Comparison of ENCODE assay signal across 21 cellular contexts in the genomic region with DNA sequence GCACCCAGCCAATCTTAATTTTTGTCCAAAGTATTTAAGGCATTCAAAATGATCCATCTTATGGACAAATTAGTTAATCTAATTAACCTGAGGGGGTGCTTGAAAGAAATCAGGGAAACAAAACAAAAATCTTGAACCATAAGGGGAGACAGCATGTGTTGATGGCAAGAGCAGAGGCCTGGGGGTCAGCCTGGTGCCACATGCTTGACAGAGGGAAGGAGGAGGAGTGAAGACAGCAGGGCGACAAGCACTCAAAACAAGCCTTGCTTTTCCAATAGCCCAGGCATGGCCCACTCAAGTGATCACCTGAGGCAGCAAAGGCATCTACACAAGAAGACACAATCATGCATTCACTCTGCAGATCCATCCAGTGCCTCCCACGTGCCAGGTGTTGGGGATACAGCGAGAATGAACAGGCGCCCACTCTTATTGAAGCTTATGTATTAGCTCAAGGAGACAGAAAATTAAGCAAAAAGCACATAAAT. TPM values are rescaled to one million over a fixed set of nuclear protein-coding genes. Genes with fewer than 3 reads are reported as not detected.
A peak's percentile ranks its signal among the peaks of the same experiment; 100 is the strongest.
DNase-seq lines count a peak whose midpoint lies in the region; ATAC-seq and TF ChIP-seq lines count a peak whose summit lies in the region.
"Had no signal": no experiment of that assay in that cellular context is flagged by ENCODE, and none has a peak within 500 bp of the region (broad histone marks: within the 10 kb centered on the region; RNA-seq: fewer than 3 reads in every experiment).

No MANE protein-coding gene starts in this region.

- H3K27ac ChIP-seq in esophagus (ENCODE audit: low read depth in 2 of 2, low read length in 1 of 2): peak overlapping the region; percentile 76 to 89
- H3K27ac ChIP-seq in temporal lobe (ENCODE audit: low read depth, low read length): peak overlapping the region; percentile 56
- no peak overlapping the region for H3K27ac ChIP-seq in lower lobe of right lung
- H3K27ac ChIP-seq: BLaER1, KMS-11, SJSA1 had no signal

- no peak overlapping the region for H3K4me3 ChIP-seq in esophagus (ENCODE audit: low read depth in 1 of 2, low read length in 2 of 2)
- no peak overlapping the region for H3K4me3 ChIP-seq in lower lobe of right lung
- H3K4me3 ChIP-seq in BE2C (ENCODE audit: low read depth, low read length): no peak overlapping the region
- H3K4me3 ChIP-seq: BLaER1, GM12878, SJSA1 had no signal

- 93 to 94% methylated on average over 4 of the region's 4 CpGs for WGBS in esophagus, 2 donors

- H3K4me1 ChIP-seq in esophagus (ENCODE audit: control insufficient read depth in 2 of 2, insufficient read depth in 2 of 2, low read length in 1 of 2): peaks cover 0 to 7% of the 10 kb centered on the region in 2 donors
- peaks cover 6% of the 10 kb centered on the region for H3K4me1 ChIP-seq in lower lobe of right lung
- H3K4me1 ChIP-seq in BE2C: no peaks in the 10 kb centered on the region
- H3K4me1 ChIP-seq: SJSA1 had no signal

- H3K36me3 ChIP-seq in esophagus (ENCODE audit: control insufficient read depth in 2 of 2, insufficient read depth in 2 of 2, low read length in 1 of 2) (no peaks in the 10 kb centered on the region), lower lobe of right lung (no peaks in the 10 kb centered on the region), BE2C (no peaks in the 10 kb centered on the region)
- H3K36me3 ChIP-seq: BLaER1, SJSA1 had no signal

- H3K9me3 ChIP-seq in esophagus (ENCODE audit: control insufficient read depth in 2 of 2, insufficient read depth in 1 of 2, low read depth in 1 of 2, low read length in 1 of 2) (no peaks in the 10 kb centered on the region), lower lobe of right lung (no peaks in the 10 kb centered on the region), BE2C (no peaks in the 10 kb centered on the region)
- H3K9me3 ChIP-seq: BLaER1, SJSA1 had no signal

- H3K27me3 ChIP-seq in esophagus (ENCODE audit: control insufficient read depth in 1 of 2, insufficient read depth in 2 of 2, low read length in 2 of 2): no peaks in the 10 kb centered on the region
- no peaks in the 10 kb centered on the region for H3K27me3 ChIP-seq in lower lobe of right lung (ENCODE audit: low read depth)
- no peaks in the 10 kb centered on the region for H3K27me3 ChIP-seq in BE2C
- H3K27me3 ChIP-seq: BLaER1, SJSA1 had no signal

- intact Hi-C loops in lower lobe of right lung (cut with DNase I): no loop called here

- TF ChIP-seq CTCF in lower lobe of right lung (IDR thresholded peaks at IDR 0.05): no peak
- no peak for TF ChIP-seq CTCF in BE2C (IDR thresholded peaks at IDR 0.05; ENCODE audit: low read depth, low read length)

- DNase-seq in NCI-H524 treated with DMSO at 0.1 percent for 48 hours (lab: John Stamatoyannopoulos, UW): peak; percentile 65
- peak; percentile 55 for DNase-seq in mesenteric fat pad (ENCODE audit: low spot score)
- no peak for DNase-seq in lower lobe of right lung
- DNase-seq in BE2C: no peak
- DNase-seq: CD4-positive, alpha-beta T cell; COR-L47; DMS 273 treated with DMSO at 0.1 percent for 48 hours; H7; IMR-90; NCI-H1436 treated with DMSO at 0.1 percent for 48 hours; NCI-H1930; NCI-H510A; NCI-H774; OCI-M1 had no signal

- ATAC-seq in lower lobe of right lung (no peak), HG03565 (IDR thresholded peaks at IDR 0.05; ENCODE audit: unreplicated experiment) (no peak)
- ATAC-seq: GM12878 had no signal

RNA-seq across cellular contexts. Expression of a gene that starts 25.0 kb away (rescaled TPM):
- 10 to 100 TPM; 78.0 to 99.1 TPM for polyA plus RNA-seq in esophagus
- total RNA-seq in mesenteric fat pad: 301 TPM
- 35.7 TPM for total RNA-seq in temporal lobe
- total RNA-seq in lower lobe of right lung: 132 TPM
- polyA plus RNA-seq in BE2C (2012; ENCODE audit: insufficient read depth, insufficient read length, low read depth): 2.9 TPM

Comparison
In these comparisons a context has a peak if more than half of its experiments do, and no peak if none do; other contexts are left out.
1. DNase-seq: peak in NCI-H524 treated with DMSO at 0.1 percent for 48 hours (single experiment) and mesenteric fat pad (single experiment); none in lower lobe of right lung (single experiment) and BE2C (single experiment).